ENCODE assay signal across 8 cellular contexts in the genomic region with DNA sequence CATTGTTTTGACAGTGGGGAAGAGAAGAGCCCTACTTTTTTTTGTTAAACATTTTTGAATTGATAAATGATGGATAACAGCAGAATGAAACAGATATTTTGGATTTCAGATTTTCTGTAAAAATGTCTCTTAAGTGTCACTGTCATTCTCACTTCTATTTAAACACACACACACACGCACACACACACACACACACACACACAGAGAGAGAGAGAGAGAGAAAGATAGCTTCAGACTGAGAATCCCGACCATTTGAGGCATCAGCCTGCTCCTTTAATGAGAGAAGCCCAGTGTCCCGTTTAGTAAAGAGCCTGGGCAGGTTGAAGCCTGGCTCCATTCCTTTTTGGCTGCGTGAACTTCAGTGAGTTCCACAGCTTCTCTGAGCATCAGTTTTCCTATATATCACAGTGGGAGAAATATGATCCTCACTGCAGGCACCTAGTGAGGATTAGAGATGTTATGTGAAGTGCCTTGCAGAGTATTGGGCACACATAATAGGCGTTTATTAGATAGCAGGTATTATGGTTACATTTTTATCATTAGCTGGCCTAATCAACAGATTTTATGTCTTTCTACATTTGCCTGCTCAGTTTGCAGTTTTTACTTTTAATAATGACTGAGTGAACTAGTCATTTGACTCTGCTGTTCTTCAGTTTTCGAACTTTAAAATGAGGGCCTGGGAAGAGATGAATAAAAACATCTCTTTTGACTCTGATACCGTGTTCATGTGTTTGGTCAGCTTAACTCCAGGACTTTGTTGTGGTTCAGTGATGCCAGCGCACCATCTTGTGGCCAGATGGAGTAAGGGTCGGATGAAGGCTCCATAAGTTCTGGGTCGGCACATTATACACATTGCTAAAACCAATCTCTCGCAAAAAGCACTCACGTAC.
A peak's percentile ranks its signal among the peaks of the same experiment; 100 is the strongest.
DNase-seq lines count a peak whose midpoint lies in the region; ATAC-seq and TF ChIP-seq lines count a peak whose summit lies in the region.

No MANE protein-coding gene starts in this region.

- intact Hi-C loops in head of caudate nucleus (cut with DNase I) (loop anchor here (5.0 to 10.0 kb wide), 2 partner anchors 94 to 652 kb away; no protein-coding TSS in a partner anchor), aorta (cut with DNase I) (loop anchor here in 1 of 2 donors (5.0 kb wide), 1 partner anchor 652 kb away; no protein-coding TSS in a partner anchor)

- no peak overlapping the region for H3K9ac ChIP-seq in Loucy (ENCODE audit: low read depth, low read length, poor library complexity, severe bottlenecking)

- H3K4me1 Mint-ChIP-seq in progenitor cell of endocrine pancreas (ENCODE audit: low read depth): peaks cover 15% of the 10 kb centered on the region

- H3K9me3 Mint-ChIP-seq in progenitor cell of endocrine pancreas (ENCODE audit: low read depth): no peaks in the 10 kb centered on the region

- H3K4me1 ChIP-seq in Loucy (ENCODE audit: insufficient read depth, low read length, poor library complexity, severe bottlenecking): peaks cover 9% of the 10 kb centered on the region
- no peaks in the 10 kb centered on the region for H3K4me1 ChIP-seq in aorta (ENCODE audit: control insufficient read depth in 1 of 2, insufficient read depth in 2 of 2, low read length in 2 of 2)

- H3K4me3 ChIP-seq in Loucy (ENCODE audit: low read length, poor library complexity, severe bottlenecking) (no peak overlapping the region), aorta (ENCODE audit: low read length in 2 of 2) (no peak overlapping the region)

- no peaks in the 10 kb centered on the region for H4K20me1 ChIP-seq in Loucy (ENCODE audit: insufficient read depth, low read length, poor library complexity, severe bottlenecking)

- 18% methylated on average over 12 of the region's 12 CpGs for WGBS in aorta, 2 donors

- H3K36me3 Mint-ChIP-seq in progenitor cell of endocrine pancreas (ENCODE audit: insufficient read depth): peaks cover 3% of the 10 kb centered on the region

- no peak overlapping the region for H2AFZ ChIP-seq in Loucy (ENCODE audit: low read length)

- no peak overlapping the region for H3K4me2 ChIP-seq in Loucy (ENCODE audit: low read depth, low read length, poor library complexity, severe bottlenecking)

- peak; percentile 88 for ATAC-seq in aorta (ENCODE audit: low FRiP score)

- H3K27me3 ChIP-seq in Loucy (ENCODE audit: insufficient read depth, low read length, poor library complexity, severe bottlenecking) (no peaks in the 10 kb centered on the region), aorta (ENCODE audit: control insufficient read depth in 1 of 2, insufficient read depth in 2 of 2, low read length in 1 of 2) (no peaks in the 10 kb centered on the region)

- no peaks in the 10 kb centered on the region for H3K9me2 ChIP-seq in Loucy (replicated peaks; ENCODE audit: low read depth, low read length)

- H3K27me3 Mint-ChIP-seq in progenitor cell of endocrine pancreas: no peaks in the 10 kb centered on the region

- peak; percentile 55 for DNase-seq in GM04504 (ENCODE audit: low read depth)
- peak; percentile 68 for DNase-seq in HCEC 1CT
- peak; percentile 45 for DNase-seq in SHP77 treated with DMSO at 0.1 percent for 48 hours (lab: John Stamatoyannopoulos, UW)
- peak; percentile 69 for DNase-seq in activated naive CD4-positive, alpha-beta T cell treated with anti-CD3 and anti-CD28 coated beads, Interleukin-2, amount 50 U/mL, for 16 hours
- peak; percentile 45 to 88 (median 74) for DNase-seq in head of caudate nucleus
- DNase-seq in progenitor cell of endocrine pancreas (ENCODE audit: low spot score, unreplicated experiment): peak; percentile 45
- peak; percentile 72 to 87 for DNase-seq in aorta

- H3K9me3 ChIP-seq in Loucy (ENCODE audit: insufficient read depth, low read depth, low read length) (no peaks in the 10 kb centered on the region), aorta (ENCODE audit: control insufficient read depth, low read length) (no peaks in the 10 kb centered on the region)

- H3K36me3 ChIP-seq in Loucy (ENCODE audit: insufficient read depth, low read length) (peaks cover 9% of the 10 kb centered on the region; the same call in 1 of the 2 replicates), aorta (ENCODE audit: control insufficient read depth in 1 of 2, insufficient read depth in 2 of 2, low read length in 1 of 2) (no peaks in the 10 kb centered on the region)

- no peaks in the 10 kb centered on the region for H3K79me2 ChIP-seq in Loucy (ENCODE audit: insufficient read depth, low read length)

- H3K27ac Mint-ChIP-seq in progenitor cell of endocrine pancreas: peak overlapping the region; percentile 85

- no peak overlapping the region for H3K27ac ChIP-seq in aorta (ENCODE audit: low read depth in 1 of 2, low read length in 2 of 2)

- peak; percentile 95 for TF ChIP-seq CTCF in Loucy (conservative IDR thresholded peaks at IDR 0.05; ENCODE audit: low read length)
- TF ChIP-seq CTCF in progenitor cell of endocrine pancreas (IDR thresholded peaks at IDR 0.05; ENCODE audit: unreplicated experiment): peak; percentile 84

- no peak overlapping the region for H3K4me3 Mint-ChIP-seq in progenitor cell of endocrine pancreas (ENCODE audit: low read depth)

- no peaks in the 10 kb centered on the region for H3F3A ChIP-seq in Loucy (ENCODE audit: low read depth)
